Comparison of ENCODE assay signal across 2 cellular contexts in the genomic region with DNA sequence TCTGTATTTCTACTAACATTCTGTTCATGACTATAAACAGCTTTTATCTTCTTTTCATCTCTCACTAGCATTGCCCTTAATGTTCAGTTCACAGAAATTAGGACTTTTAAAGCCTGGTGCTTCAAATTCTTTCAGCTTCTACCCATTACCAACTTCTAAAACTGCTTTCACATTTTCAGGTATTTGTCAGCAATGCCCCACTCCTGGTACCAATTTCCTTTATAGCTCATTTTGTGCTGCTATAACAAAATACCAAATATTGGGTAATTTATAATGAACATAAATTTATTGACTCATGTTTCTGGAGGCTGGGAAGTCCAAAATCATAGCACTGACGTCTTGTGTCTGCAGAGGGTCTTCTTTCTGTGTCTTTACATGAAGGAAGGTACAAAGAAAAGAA.
TF ChIP-seq lines count a peak whose summit lies in the region.

No MANE protein-coding gene starts in this region.

TF ChIP-seq in HEK293, 187 proteins besides CTCF, POLR2A, EP300 and RAD21:
- TF ChIP-seq, protein P1, sequence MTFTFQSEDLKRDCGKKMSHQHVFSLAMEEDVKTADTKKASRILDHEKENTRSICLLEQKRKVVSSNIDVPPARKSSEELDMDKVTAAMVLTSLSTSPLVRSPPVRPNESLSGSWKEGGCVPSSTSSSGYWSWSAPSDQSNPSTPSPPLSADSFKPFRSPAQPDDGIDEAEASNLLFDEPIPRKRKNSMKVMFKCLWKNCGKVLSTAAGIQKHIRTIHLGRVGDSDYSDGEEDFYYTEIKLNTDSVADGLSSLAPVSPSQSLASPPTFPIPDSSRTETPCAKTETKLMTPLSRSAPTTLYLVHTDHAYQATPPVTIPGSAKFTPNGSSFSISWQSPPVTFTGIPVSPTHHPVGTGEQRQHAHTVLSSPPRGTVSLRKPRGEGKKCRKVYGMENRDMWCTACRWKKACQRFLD (tag by site-specific recombination; IDR thresholded peaks at IDR 0.05), result no peak
- TF ChIP-seq ZBTB8A (tag by site-specific recombination; IDR thresholded peaks at IDR 0.05) (no peak), ZNF585B (tag by site-specific recombination; IDR thresholded peaks at IDR 0.05) (no peak), ZNF610 (tag by site-specific recombination; IDR thresholded peaks at IDR 0.05; ENCODE audit: borderline replicate concordance) (no peak), ZNF707 (tag by site-specific recombination; IDR thresholded peaks at IDR 0.05) (peak; percentile 68)

TF ChIP-seq in HepG2, 621 proteins besides CTCF, POLR2A, EP300 and RAD21 (continued from another document):
- TF ChIP-seq, protein P2, sequence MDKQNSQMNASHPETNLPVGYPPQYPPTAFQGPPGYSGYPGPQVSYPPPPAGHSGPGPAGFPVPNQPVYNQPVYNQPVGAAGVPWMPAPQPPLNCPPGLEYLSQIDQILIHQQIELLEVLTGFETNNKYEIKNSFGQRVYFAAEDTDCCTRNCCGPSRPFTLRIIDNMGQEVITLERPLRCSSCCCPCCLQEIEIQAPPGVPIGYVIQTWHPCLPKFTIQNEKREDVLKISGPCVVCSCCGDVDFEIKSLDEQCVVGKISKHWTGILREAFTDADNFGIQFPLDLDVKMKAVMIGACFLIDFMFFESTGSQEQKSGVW (CRISPR knock-in tag; IDR thresholded peaks at IDR 0.05; ENCODE audit: borderline replicate concordance), result no peak
- TF ChIP-seq ZSCAN25 (CRISPR knock-in tag; IDR thresholded peaks at IDR 0.05) (no peak), ZNF781 (CRISPR knock-in tag; IDR thresholded peaks at IDR 0.05; ENCODE audit: borderline replicate concordance, not compliant biosample characterization) (no peak), ZNF878 (CRISPR knock-in tag; IDR thresholded peaks at IDR 0.05) (no peak), ZNF232 (CRISPR knock-in tag; IDR thresholded peaks at IDR 0.05; ENCODE audit: borderline replicate concordance) (no peak), ARNT (IDR thresholded peaks at IDR 0.05) (no peak), ZKSCAN8 (CRISPR knock-in tag; IDR thresholded peaks at IDR 0.05; ENCODE audit: borderline replicate concordance) (no peak), ZNF652 (CRISPR knock-in tag; IDR thresholded peaks at IDR 0.05; ENCODE audit: borderline replicate concordance, low read depth) (no peak), ZNF484 (CRISPR knock-in tag; IDR thresholded peaks at IDR 0.05; ENCODE audit: borderline replicate concordance, low read depth) (no peak), ZNF616 (CRISPR knock-in tag; IDR thresholded peaks at IDR 0.05; ENCODE audit: low read depth) (no peak), HIVEP1 (CRISPR knock-in tag; IDR thresholded peaks at IDR 0.05) (no peak), PRPF4 (IDR thresholded peaks at IDR 0.05; ENCODE audit: low read depth, low read length, poor library complexity, severe bottlenecking) (no peak), ZNF788 (CRISPR knock-in tag; IDR thresholded peaks at IDR 0.05; ENCODE audit: borderline replicate concordance) (no peak)
- TF ChIP-seq, protein P3, sequence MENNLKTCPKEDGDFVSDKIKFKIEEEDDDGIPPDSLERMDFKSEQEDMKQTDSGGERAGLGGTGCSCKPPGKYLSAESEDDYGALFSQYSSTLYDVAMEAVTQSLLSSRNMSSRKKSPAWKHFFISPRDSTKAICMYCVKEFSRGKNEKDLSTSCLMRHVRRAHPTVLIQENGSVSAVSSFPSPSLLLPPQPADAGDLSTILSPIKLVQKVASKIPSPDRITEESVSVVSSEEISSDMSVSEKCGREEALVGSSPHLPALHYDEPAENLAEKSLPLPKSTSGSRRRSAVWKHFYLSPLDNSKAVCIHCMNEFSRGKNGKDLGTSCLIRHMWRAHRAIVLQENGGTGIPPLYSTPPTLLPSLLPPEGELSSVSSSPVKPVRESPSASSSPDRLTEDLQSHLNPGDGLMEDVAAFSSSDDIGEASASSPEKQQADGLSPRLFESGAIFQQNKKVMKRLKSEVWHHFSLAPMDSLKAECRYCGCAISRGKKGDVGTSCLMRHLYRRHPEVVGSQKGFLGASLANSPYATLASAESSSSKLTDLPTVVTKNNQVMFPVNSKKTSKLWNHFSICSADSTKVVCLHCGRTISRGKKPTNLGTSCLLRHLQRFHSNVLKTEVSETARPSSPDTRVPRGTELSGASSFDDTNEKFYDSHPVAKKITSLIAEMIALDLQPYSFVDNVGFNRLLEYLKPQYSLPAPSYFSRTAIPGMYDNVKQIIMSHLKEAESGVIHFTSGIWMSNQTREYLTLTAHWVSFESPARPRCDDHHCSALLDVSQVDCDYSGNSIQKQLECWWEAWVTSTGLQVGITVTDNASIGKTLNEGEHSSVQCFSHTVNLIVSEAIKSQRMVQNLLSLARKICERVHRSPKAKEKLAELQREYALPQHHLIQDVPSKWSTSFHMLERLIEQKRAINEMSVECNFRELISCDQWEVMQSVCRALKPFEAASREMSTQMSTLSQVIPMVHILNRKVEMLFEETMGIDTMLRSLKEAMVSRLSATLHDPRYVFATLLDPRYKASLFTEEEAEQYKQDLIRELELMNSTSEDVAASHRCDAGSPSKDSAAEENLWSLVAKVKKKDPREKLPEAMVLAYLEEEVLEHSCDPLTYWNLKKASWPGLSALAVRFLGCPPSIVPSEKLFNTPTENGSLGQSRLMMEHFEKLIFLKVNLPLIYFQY (CRISPR knock-in tag; IDR thresholded peaks at IDR 0.05; ENCODE audit: borderline replicate concordance), result no peak
- TF ChIP-seq, protein P4, sequence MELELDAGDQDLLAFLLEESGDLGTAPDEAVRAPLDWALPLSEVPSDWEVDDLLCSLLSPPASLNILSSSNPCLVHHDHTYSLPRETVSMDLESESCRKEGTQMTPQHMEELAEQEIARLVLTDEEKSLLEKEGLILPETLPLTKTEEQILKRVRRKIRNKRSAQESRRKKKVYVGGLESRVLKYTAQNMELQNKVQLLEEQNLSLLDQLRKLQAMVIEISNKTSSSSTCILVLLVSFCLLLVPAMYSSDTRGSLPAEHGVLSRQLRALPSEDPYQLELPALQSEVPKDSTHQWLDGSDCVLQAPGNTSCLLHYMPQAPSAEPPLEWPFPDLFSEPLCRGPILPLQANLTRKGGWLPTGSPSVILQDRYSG (CRISPR knock-in tag; IDR thresholded peaks at IDR 0.05), result no peak
- TF ChIP-seq, protein P1 (CRISPR knock-in tag; IDR thresholded peaks at IDR 0.05; ENCODE audit: borderline replicate concordance), result no peak
TF ChIP-seq in HepG2: peak in this region for 0.
